ENCODE assay signal across 28 cellular contexts in genomic region chr7:47812460-47813136, GRCh38.
DNase-seq lines count a peak whose midpoint lies in the region; ATAC-seq and TF ChIP-seq lines count a peak whose summit lies in the region.
"Had no signal": no experiment of that assay in that cellular context is flagged by ENCODE, and none has a peak within 500 bp of the region (broad histone marks: within the 10 kb centered on the region; RNA-seq: fewer than 3 reads in every experiment).

No MANE protein-coding gene starts in this region.

- no peak for TF ChIP-seq POLR2A in esophagus squamous epithelium (IDR thresholded peaks at IDR 0.05)

- no peaks in the 10 kb centered on the region for H3K9me3 ChIP-seq in esophagus squamous epithelium
- H3K9me3 ChIP-seq: heart right ventricle, sigmoid colon had no signal

- DNase-seq in Ammon's horn (ENCODE audit: low spot score) (peak; percentile 57), NCI-H146 (lab: John Stamatoyannopoulos, UW) (peak; percentile 76), caudate nucleus (lab: John Stamatoyannopoulos, UW) (peak in 10 of 61 donors; percentile 12 to 38 (median 22)), midbrain (lab: John Stamatoyannopoulos, UW) (peak; percentile 27), esophagus squamous epithelium (lab: John Stamatoyannopoulos, UW) (no peak), GM10248 (ENCODE audit: extremely low spot score) (no peak)
- DNase-seq: ACHN; activated CD4-positive, alpha-beta memory T cell treated with anti-CD3 and anti-CD28 coated beads, Interleukin-2, amount 10 ng/mL, durations not matched to agents 7 days and 5 days; activated CD8-positive, alpha-beta memory T cell treated with anti-CD3 and anti-CD28 coated beads, Interleukin-2, amount 50 U/mL, for 48 hours; activated naive CD4-positive, alpha-beta T cell treated with anti-CD3 and anti-CD28 coated beads, Interleukin-2, amount 50 U/mL, for 16 hours; amniotic stem cell; COR-L47; effector memory CD4-positive, alpha-beta T cell; HCEC 1CT; heart right ventricle; kidney glomerular epithelial cell; mesendoderm; NCI-H1694; NCI-H2171; NCI-H524; sigmoid colon; stimulated activated naive B cell treated with anti-CD40 and anti-IgM and Interleukin-4, amounts not matched to agents 10 μg/mL and 1 μg/mL and 100 μg/mL, for 72 hours; T-helper 17 cell had no signal

- H3K4me3 ChIP-seq in esophagus squamous epithelium: no peak overlapping the region
- H3K4me3 ChIP-seq: heart right ventricle, sigmoid colon had no signal

- intact Hi-C loops in esophagus squamous epithelium (cut with DNase I): loop anchor here (10.0 kb wide), 1 partner anchor 368 kb away; no protein-coding TSS in a partner anchor

- TF ChIP-seq CTCF in esophagus squamous epithelium (IDR thresholded peaks at IDR 0.05) (no peak), GM10248 (IDR thresholded peaks at IDR 0.05; ENCODE audit: control extremely low read depth, extremely low read depth, low read depth, missing control alignments) (no peak)

- peaks cover 0 to 2% (median 0%) of the 10 kb centered on the region in 4 donors for H3K27me3 ChIP-seq in esophagus squamous epithelium
- H3K27me3 ChIP-seq: heart right ventricle, sigmoid colon had no signal

- CTCF ChIA-PET in GM10248 (lab: Yijun Ruan, JAX): interaction anchor here (1.8 kb wide), 1 partner anchor 546 kb away, joined by 6 read pairs; no protein-coding TSS in a partner anchor

- no peaks in the 10 kb centered on the region for H3K36me3 ChIP-seq in esophagus squamous epithelium
- H3K36me3 ChIP-seq: sigmoid colon had no signal

- H3K4me1 ChIP-seq in esophagus squamous epithelium: no peaks in the 10 kb centered on the region

- POLR2A ChIA-PET in GM10248 (lab: Yijun Ruan, JAX): no interaction called here

- H3K27ac ChIP-seq in caudate nucleus (ENCODE audit: low read depth, low read length) (peak overlapping the region; percentile 79), esophagus squamous epithelium (no peak overlapping the region)
- H3K27ac ChIP-seq: heart right ventricle, KMS-11, RWPE1, sigmoid colon had no signal

- 64 to 65% methylated on average over 4 to 8 of the region's 16 CpGs for WGBS in esophagus squamous epithelium, 2 donors

- ATAC-seq in GM18498 (IDR thresholded peaks at IDR 0.05; ENCODE audit: unreplicated experiment): no peak
- ATAC-seq: activated CD4-positive, CD25-positive, alpha-beta regulatory T cell treated with anti-CD3 and anti-CD28 coated beads, Interleukin-2, amount 50 U/mL, for 24 hours; heart right ventricle; SK-N-SH treated with all-trans-retinoic acid at 6 μM for 48 hours; stimulated activated naive B cell treated with anti-CD40 and anti-IgM and Interleukin-4, amounts not matched to agents 10 μg/mL and 1 μg/mL and 100 μg/mL, for 72 hours; T-helper 17 cell had no signal

Comparison
In these comparisons a context has a peak if more than half of its experiments do, and no peak if none do; other contexts are left out.
1. DNase-seq: peak in Ammon's horn (single experiment), NCI-H146 (single experiment) and midbrain (single experiment); none in esophagus squamous epithelium (single experiment) and GM10248 (single experiment).